Comparison of ENCODE assay signal across 17 cellular contexts in genomic region chr6:128303870-128304269, GRCh38.
"Had no signal": no experiment of that assay in that cellular context is flagged by ENCODE, and none has a peak within 500 bp of the region (broad histone marks: within the 10 kb centered on the region; RNA-seq: fewer than 3 reads in every experiment).

No MANE protein-coding gene starts in this region.

- ATAC-seq: esophagus mucosa, left lung had no signal

- H3K4me3 ChIP-seq: adrenal gland, left lung, thyroid gland had no signal

- H3K27me3 ChIP-seq: adrenal gland, left lung, thyroid gland had no signal

- H3K9me3 ChIP-seq: adrenal gland, left lung, thyroid gland had no signal

- DNase-seq: activated CD4-positive, alpha-beta T cell treated with anti-CD3 and anti-CD28 coated beads for 1 hour; activated gamma-delta T cell; adrenal gland; effector CD8-positive, alpha-beta T cell; hypothalamus; left lung; posterior cingulate gyrus; stimulated activated CD4-positive, alpha-beta T cell treated with anti-CD3 and anti-CD28 coated beads, Interleukin-2, amount 100 ng/mL, for 24 hours; stimulated activated naive CD4-positive, alpha-beta T cell treated with Interleukin-2 at 50 U/mL for 16 hours; T-helper 2 cell; thyroid gland; WERI-Rb-1 had no signal

- H3K4me1 Mint-ChIP-seq: activated naive CD4-positive, alpha-beta T cell treated with anti-CD3 and anti-CD28 coated beads, Interleukin-2, amount 50 U/mL, for 24 hours; mesothelial cell of epicardium had no signal

- H3K4me1 ChIP-seq: adrenal gland, left lung, thyroid gland had no signal

- H3K27me3 Mint-ChIP-seq: activated naive CD4-positive, alpha-beta T cell treated with anti-CD3 and anti-CD28 coated beads, Interleukin-2, amount 50 U/mL, for 24 hours; dendritic cell treated with granulocyte-macrophage colony-stimulating factor and Interleukin-4, amounts not matched to agents 40 ng/mL and 50 ng/mL, for 4 days; natural killer cell treated with Interleukin-12 subunit alpha and Interleukin-12 subunit beta and Interleukin-15 and Interleukin-18, amount 100 ng/mL, for 72 hours had no signal

- H3K36me3 ChIP-seq: adrenal gland, left lung, thyroid gland, WERI-Rb-1 had no signal

- H3K4me3 Mint-ChIP-seq: activated naive CD4-positive, alpha-beta T cell treated with anti-CD3 and anti-CD28 coated beads, Interleukin-2, amount 50 U/mL, for 24 hours; dendritic cell treated with granulocyte-macrophage colony-stimulating factor and Interleukin-4, amounts not matched to agents 40 ng/mL and 50 ng/mL, for 4 days; mesothelial cell of epicardium; natural killer cell treated with Interleukin-12 subunit alpha and Interleukin-12 subunit beta and Interleukin-15 and Interleukin-18, amount 100 ng/mL, for 72 hours had no signal

- H3K27ac ChIP-seq: adrenal gland, left lung, thyroid gland, WERI-Rb-1 had no signal

- H3K27ac Mint-ChIP-seq: activated naive CD4-positive, alpha-beta T cell treated with anti-CD3 and anti-CD28 coated beads, Interleukin-2, amount 50 U/mL, for 24 hours; dendritic cell treated with granulocyte-macrophage colony-stimulating factor and Interleukin-4, amounts not matched to agents 40 ng/mL and 50 ng/mL, for 4 days; mesothelial cell of epicardium; natural killer cell treated with Interleukin-12 subunit alpha and Interleukin-12 subunit beta and Interleukin-15 and Interleukin-18, amount 100 ng/mL, for 72 hours had no signal

- H3K9me3 Mint-ChIP-seq: activated naive CD4-positive, alpha-beta T cell treated with anti-CD3 and anti-CD28 coated beads, Interleukin-2, amount 50 U/mL, for 24 hours had no signal
